In the genomic region with DNA sequence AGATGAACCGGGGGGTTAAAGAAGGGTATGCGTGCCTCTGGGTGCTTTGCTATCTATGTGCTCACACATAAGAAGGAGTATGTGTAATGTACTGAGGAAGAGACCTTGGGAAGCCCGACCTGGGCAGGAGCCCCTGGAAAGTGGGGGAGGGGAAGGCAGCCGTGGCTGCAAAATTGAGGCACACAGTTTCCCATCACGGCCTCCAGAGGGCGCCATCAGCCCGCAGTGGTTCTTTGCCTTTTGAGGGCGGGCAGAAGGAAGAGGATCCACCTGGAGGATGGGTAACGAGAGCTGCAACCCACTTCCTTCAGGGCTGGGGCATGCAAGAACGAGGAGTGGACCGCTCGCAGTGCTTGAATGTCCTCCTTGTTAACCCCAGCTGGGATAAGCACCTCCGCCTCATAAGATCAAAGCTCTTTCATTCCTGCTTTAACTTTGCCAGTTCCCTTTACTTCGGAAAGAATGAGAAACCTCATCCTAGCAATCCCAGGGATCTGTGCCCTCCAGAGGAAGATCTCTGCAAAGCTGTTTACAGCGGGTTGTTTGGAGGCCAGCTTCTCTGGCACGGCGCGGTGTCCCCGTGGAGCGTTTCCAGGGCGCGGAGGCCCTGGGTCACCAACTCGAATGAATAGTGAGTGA, we compare ENCODE assay signal across 8 cellular contexts.
DNase-seq lines count a peak whose midpoint lies in the region; ATAC-seq and TF ChIP-seq lines count a peak whose summit lies in the region.

No MANE protein-coding gene starts in this region.

- peaks cover 10% of the 10 kb centered on the region for H3K4me1 Mint-ChIP-seq in CD8-positive, alpha-beta T cell (ENCODE audit: low read depth)

- peak; percentile 92 for TF ChIP-seq CTCF in CD8-positive, alpha-beta T cell (IDR thresholded peaks at IDR 0.05)

- peak overlapping the region; percentile 59 for H3K4me3 ChIP-seq in CD8-positive, alpha-beta T cell (ENCODE audit: low read depth, low read length)
- H3K4me3 ChIP-seq in esophagus (ENCODE audit: low read depth in 1 of 2, low read length in 2 of 2) = peak overlapping the region; percentile 37 to 38
- H3K4me3 ChIP-seq in mucosa of stomach (ENCODE audit: low read length) = peak overlapping the region; percentile 15

- CTCF ChIA-PET in CD8-positive, alpha-beta T cell (lab: Charles Lee) = interaction anchor here (0.6 to 8.3 kb wide), 42 partner anchors 9 to 626 kb away, joined by 3 to 112 read pairs (median 4); a partner anchor contains a TSS

- H3K4me3 Mint-ChIP-seq in CD8-positive, alpha-beta T cell = peak overlapping the region; percentile 73

- no peaks in the 10 kb centered on the region for H3K36me3 Mint-ChIP-seq in CD8-positive, alpha-beta T cell

- POLR2A ChIA-PET in CD8-positive, alpha-beta T cell (lab: Charles Lee) = interaction anchor here (1.0 to 1.3 kb wide), 5 partner anchors 10 to 625 kb away, joined by 3 to 5 read pairs (median 4); a partner anchor contains a TSS

- H3K9ac ChIP-seq in mucosa of stomach (ENCODE audit: low read length) = peak overlapping the region; percentile 41

- no peaks in the 10 kb centered on the region for H3K27me3 ChIP-seq in CD8-positive, alpha-beta T cell (ENCODE audit: insufficient read depth, low read length)
- H3K27me3 ChIP-seq in esophagus (ENCODE audit: control insufficient read depth in 1 of 2, insufficient read depth in 2 of 2, low read length in 2 of 2) (no peaks in the 10 kb centered on the region), mucosa of stomach (ENCODE audit: control insufficient read depth, insufficient read depth, low read length) (no peaks in the 10 kb centered on the region)

- no peak overlapping the region for H3K27ac ChIP-seq in CD8-positive, alpha-beta T cell (ENCODE audit: low read depth, low read length)
- no peak overlapping the region for H3K27ac ChIP-seq in esophagus (ENCODE audit: low read depth in 2 of 2, low read length in 1 of 2)

- no peaks in the 10 kb centered on the region for H3K9me3 ChIP-seq in CD8-positive, alpha-beta T cell (ENCODE audit: low read length)
- H3K9me3 ChIP-seq in esophagus (ENCODE audit: control insufficient read depth in 2 of 2, insufficient read depth in 1 of 2, low read depth in 1 of 2, low read length in 1 of 2) (no peaks in the 10 kb centered on the region), mucosa of stomach (ENCODE audit: control insufficient read depth, low read length) (no peaks in the 10 kb centered on the region)

- peaks cover 9% of the 10 kb centered on the region for H3K27me3 Mint-ChIP-seq in CD8-positive, alpha-beta T cell (ENCODE audit: low read depth)

- WGBS in esophagus, 2 donors = 5 to 8% methylated on average over 23 of the region's 23 CpGs

- intact Hi-C loops in CD8-positive, alpha-beta T cell (cut with DNase I, micrococcal nuclease) = loop anchor here (1.0 to 10.0 kb wide), 11 partner anchors 89 to 1136 kb away; a partner anchor contains a TSS

- H3K9me3 Mint-ChIP-seq in CD8-positive, alpha-beta T cell = no peaks in the 10 kb centered on the region

- H3K27ac Mint-ChIP-seq in CD8-positive, alpha-beta T cell = no peak overlapping the region

- peak; percentile 97 for ATAC-seq in CD8-positive, alpha-beta T cell
- ATAC-seq in GM19468 (IDR thresholded peaks at IDR 0.05; ENCODE audit: extremely low read depth, unreplicated experiment) = peak; percentile 63

- DNase-seq in CD8-positive, alpha-beta T cell = peak; percentile 47 to 88 (median 77)
- DNase-seq in HT1080 (ENCODE audit: low read depth) (peak; percentile 74), NOMO-1 treated with dmso at 0.1 percent for 144 hours (lab: John Stamatoyannopoulos, UW; ENCODE audit: unreplicated experiment) (peak; percentile 49), activated T-cell treated with anti-CD3 and anti-CD28 coated beads for 24 hours (ENCODE audit: low read depth) (peak; percentile 72)
- peak; percentile 37 to 43 for DNase-seq in stimulated activated CD8-positive, alpha-beta memory T cell treated with anti-CD3 and anti-CD28 coated beads, Interleukin-4, amount 100 ng/mL, for 4 hours (ENCODE audit: low read depth in 2 of 2, low spot score in 1 of 2)

- peaks cover 4% of the 10 kb centered on the region for H3K4me1 ChIP-seq in CD8-positive, alpha-beta T cell (ENCODE audit: insufficient read depth, low read length)
- peaks cover 0 to 4% of the 10 kb centered on the region in 2 donors for H3K4me1 ChIP-seq in esophagus (ENCODE audit: control insufficient read depth in 2 of 2, insufficient read depth in 2 of 2, low read length in 1 of 2)
- peaks cover 13% of the 10 kb centered on the region for H3K4me1 ChIP-seq in mucosa of stomach (ENCODE audit: control insufficient read depth, insufficient read depth, low read length)

- no peaks in the 10 kb centered on the region for H3K36me3 ChIP-seq in CD8-positive, alpha-beta T cell (ENCODE audit: insufficient read depth, low read length)
- no peaks in the 10 kb centered on the region for H3K36me3 ChIP-seq in esophagus (ENCODE audit: control insufficient read depth in 2 of 2, insufficient read depth in 2 of 2, low read length in 1 of 2)
- H3K36me3 ChIP-seq in mucosa of stomach (ENCODE audit: control insufficient read depth, insufficient read depth, low read length) = no peaks in the 10 kb centered on the region
